Comparison of ENCODE assay signal across 17 cellular contexts in the genomic region with DNA sequence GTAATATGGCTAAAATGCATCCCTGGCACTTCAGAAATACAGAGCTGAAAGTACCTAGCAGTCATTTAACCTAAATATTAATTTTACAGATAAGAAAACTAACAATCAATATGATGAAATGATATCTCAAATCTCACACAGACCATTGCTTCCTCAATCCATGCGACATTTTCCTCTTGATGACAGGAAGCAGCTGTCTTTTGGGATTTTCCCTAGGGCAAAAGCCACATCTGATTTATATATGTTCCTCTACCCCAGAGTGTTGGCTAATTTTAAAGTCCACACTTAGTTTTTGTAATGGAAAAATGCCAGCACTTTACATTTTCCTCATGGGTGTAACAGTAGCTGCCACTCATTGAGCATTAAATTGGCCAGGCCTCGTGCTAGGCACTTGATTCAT. TPM values are rescaled to one million over a fixed set of nuclear protein-coding genes. Genes with fewer than 3 reads are reported as not detected.
DNase-seq lines count a peak whose midpoint lies in the region; ATAC-seq and TF ChIP-seq lines count a peak whose summit lies in the region.
"Had no signal": no experiment of that assay in that cellular context is flagged by ENCODE, and none has a peak within 500 bp of the region (broad histone marks: within the 10 kb centered on the region; RNA-seq: fewer than 3 reads in every experiment).

No MANE protein-coding gene starts in this region.

- no TSS peak for BruUV-seq in A673 (replicated peaks; lab: Mats Ljungman, UMichigan)

- POLR2A ChIA-PET in A673 (lab: Charles Lee; ENCODE audit: low non-redundant PET), result no interaction called here

- peaks cover 29% of the 10 kb centered on the region for H3K4me1 ChIP-seq in A673 (ENCODE audit: insufficient read depth, low read length, poor library complexity, severe bottlenecking)

- H3K27me3 ChIP-seq in A673 (replicated peaks; ENCODE audit: insufficient read depth, low read depth, low read length, poor library complexity), result no peaks in the 10 kb centered on the region

- no peak for TF ChIP-seq CTCF in A673 (conservative IDR thresholded peaks at IDR 0.05; ENCODE audit: low read depth, low read length)

- H3K27ac ChIP-seq in A673 (ENCODE audit: low read depth, low read length, poor library complexity, severe bottlenecking), result no peak overlapping the region
- H3K27ac ChIP-seq: 22Rv1, C4-2B, GM23248 had no signal

- H3K36me3 ChIP-seq in A673 (ENCODE audit: insufficient read depth, low read length, poor library complexity, severe bottlenecking), result no peaks in the 10 kb centered on the region

- no peak for ATAC-seq in GM21786 (IDR thresholded peaks at IDR 0.05; ENCODE audit: unreplicated experiment)
- ATAC-seq: GM12878, HCT116 had no signal

- no peak overlapping the region for H3K4me3 ChIP-seq in A673 (ENCODE audit: low read depth, low read length, poor library complexity, severe bottlenecking)
- H3K4me3 ChIP-seq: GM12878, GM23248 had no signal

- H3K9me3 ChIP-seq in A673 (ENCODE audit: low read depth, low read length, poor library complexity, severe bottlenecking), result no peaks in the 10 kb centered on the region

- CTCF ChIA-PET in A673 (lab: Charles Lee), result no interaction called here

- intact Hi-C loops in A673 (cut with micrococcal nuclease; ENCODE audit: unreplicated experiment), result no loop called here

- DNase-seq in NCI-H1436 (lab: John Stamatoyannopoulos, UW) (peak; percentile 0), NCI-H1436 treated with DMSO at 0.1 percent for 48 hours (lab: John Stamatoyannopoulos, UW) (no peak), A673 (ENCODE audit: low spot score) (peak; percentile 45), RPMI7951 (ENCODE audit: low read depth) (peak; percentile 42), left kidney (ENCODE audit: low read depth, low spot score) (peak; percentile 7), NCI-H524 (lab: John Stamatoyannopoulos, UW) (no peak), NCI-H2029 (lab: John Stamatoyannopoulos, UW) (no peak)
- DNase-seq: AML-193; CD4-positive, alpha-beta memory T cell; DMS79; GM23248 had no signal

RNA-seq across cellular contexts. Expression of a gene that starts 47.7 kb away (rescaled TPM):
- total RNA-seq in A673 (2021), result 7.8 and 8.1 TPM in 2 replicates
- 47.7 and 74.6 TPM in 2 replicates for total RNA-seq in RPMI7951 (2014; rRNA removed; shearing (Covaris generic))
- total RNA-seq: G401 had no signal

RNA-seq across cellular contexts. Expression of a gene that starts 47.7 kb away (rescaled TPM):
- 20.0 and 20.3 TPM in 2 replicates for total RNA-seq in A673 (2021)
- total RNA-seq in RPMI7951 (2014; rRNA removed; shearing (Covaris generic)), result 30.6 and 33.4 TPM in 2 replicates

Comparison
In these comparisons a context has a peak if more than half of its experiments do, and no peak if none do; other contexts are left out.
1. DNase-seq: peak in NCI-H1436 (single experiment), A673 (single experiment), RPMI7951 (single experiment) and left kidney (single experiment); none in NCI-H1436 treated with DMSO at 0.1 percent for 48 hours (single experiment), NCI-H524 (0 of 2) and NCI-H2029 (single experiment).